7 cellular contexts compared by ENCODE assay signal in the genomic region with DNA sequence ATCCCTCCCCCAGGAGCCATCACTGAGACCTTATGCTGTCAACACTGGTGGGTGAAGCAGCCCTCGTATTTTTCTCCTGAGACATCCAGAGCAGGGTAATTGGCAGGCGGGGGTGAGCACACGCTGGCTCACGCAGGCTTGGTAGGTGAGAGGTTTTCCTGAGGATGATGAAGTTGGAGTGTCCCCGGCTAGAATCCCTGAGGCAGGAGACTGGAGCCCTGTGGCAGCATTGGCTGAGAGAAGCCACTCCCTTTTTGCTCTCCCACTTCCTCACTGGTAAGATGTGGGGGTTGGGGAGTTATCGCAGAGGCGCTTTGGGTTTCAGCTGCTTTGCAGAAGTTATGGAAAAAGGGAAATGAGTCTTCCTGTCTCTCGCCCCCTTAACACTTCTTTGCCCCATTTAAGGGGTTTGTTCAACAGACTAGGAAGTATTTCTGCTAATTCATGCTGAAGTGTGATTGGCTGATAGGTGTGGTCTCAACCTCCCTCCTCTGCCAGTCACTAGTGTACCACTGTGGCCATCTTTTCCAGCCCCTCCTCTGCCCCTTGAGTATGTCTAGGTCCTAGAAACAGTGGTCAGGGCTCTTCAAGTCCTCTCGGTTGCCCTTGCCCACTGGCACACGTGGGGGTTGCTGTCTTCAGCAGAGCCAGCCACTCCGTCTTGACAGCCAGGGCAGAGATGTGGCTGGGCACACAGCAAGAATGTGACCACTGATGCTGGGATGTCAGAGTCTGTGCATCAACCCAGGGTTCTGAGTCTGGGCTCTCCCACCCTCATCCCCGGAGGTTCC. TPM values are rescaled to one million over a fixed set of nuclear protein-coding genes. Genes with fewer than 3 reads are reported as not detected.
A peak's percentile ranks its signal among the peaks of the same experiment; 100 is the strongest.
DNase-seq lines count a peak whose midpoint lies in the region; ATAC-seq and TF ChIP-seq lines count a peak whose summit lies in the region.

No MANE protein-coding gene starts in this region.

- intact Hi-C loops in breast epithelium (cut with DNase I; ENCODE audit: low total_unique reads), result no loop called here

- no peaks in the 10 kb centered on the region for H3K27me3 ChIP-seq in breast epithelium
- H3K27me3 ChIP-seq in subcutaneous abdominal adipose tissue (ENCODE audit: control insufficient read depth in 5 of 5, insufficient read depth in 4 of 5, low read length in 5 of 5), result no peaks in the 10 kb centered on the region

- H3K9me3 ChIP-seq in breast epithelium, result no peaks in the 10 kb centered on the region
- H3K9me3 ChIP-seq in subcutaneous abdominal adipose tissue (ENCODE audit: control insufficient read depth in 5 of 5, low read length in 5 of 5), result no peaks in the 10 kb centered on the region

- H3K9ac ChIP-seq in subcutaneous abdominal adipose tissue (ENCODE audit: low read length in 5 of 5), result peak overlapping the region in 4 of 5 donors; percentile 43 to 81 (median 58)

- peaks cover 0 to 7% of the 10 kb centered on the region in 2 donors for H3K4me1 ChIP-seq in breast epithelium
- peaks cover 10 to 43% (median 38%) of the 10 kb centered on the region in 5 donors for H3K4me1 ChIP-seq in subcutaneous abdominal adipose tissue (ENCODE audit: control insufficient read depth in 5 of 5, insufficient read depth in 5 of 5, low read length in 5 of 5)

- no peak for TF ChIP-seq POLR2A in breast epithelium (IDR thresholded peaks at IDR 0.05)

- ATAC-seq in GM18861 (IDR thresholded peaks at IDR 0.05; ENCODE audit: unreplicated experiment), result peak; percentile 31
- peak; percentile 41 for ATAC-seq in HG02759 (IDR thresholded peaks at IDR 0.05; ENCODE audit: unreplicated experiment)

- DNase-seq in OCI-M2 (lab: John Stamatoyannopoulos, UW; ENCODE audit: unreplicated experiment), result peak; percentile 61
- no peak for DNase-seq in breast epithelium (ENCODE audit: low spot score in 2 of 2)
- DNase-seq in medulla oblongata (ENCODE audit: extremely low spot score), result peak; percentile 88
- DNase-seq in cerebellum (ENCODE audit: low spot score), result no peak

- H3K4me3 ChIP-seq in breast epithelium (peak overlapping the region; percentile 17 to 53 (median 25)), subcutaneous abdominal adipose tissue (ENCODE audit: low read depth in 1 of 5, low read length in 5 of 5) (peak overlapping the region; percentile 38 to 56 (median 51))

- H3K27ac ChIP-seq in breast epithelium (peak overlapping the region; percentile 76 to 90), subcutaneous abdominal adipose tissue (ENCODE audit: low read depth, low read length) (peak overlapping the region; percentile 98)

- TF ChIP-seq CTCF in breast epithelium (IDR thresholded peaks at IDR 0.05), result no peak

- H3K36me3 ChIP-seq in breast epithelium (no peaks in the 10 kb centered on the region), subcutaneous abdominal adipose tissue (ENCODE audit: control insufficient read depth in 5 of 5, insufficient read depth in 5 of 5, low read length in 5 of 5) (peaks cover 0 to 17% (median 10%) of the 10 kb centered on the region in 5 donors)

RNA-seq across cellular contexts. Expression of gene ARPC1B, which starts 5.7 kb away (rescaled TPM):
- total RNA-seq in breast epithelium (100 to 1,000 TPM; 108 to 176 (median 169) TPM), cerebellum (14.4 TPM)

RNA-seq across cellular contexts. Expression of gene PDAP1, which starts 28.2 kb away (rescaled TPM):
- total RNA-seq in breast epithelium (10 to 100 TPM; 39.4 to 86.4 (median 51.5) TPM), cerebellum (15.3 TPM)

RNA-seq across cellular contexts. Expression of gene BUD31, which starts 28.5 kb away (rescaled TPM):
- total RNA-seq in breast epithelium (10 to 100 TPM; 53.9 to 69.8 (median 65.4) TPM), cerebellum (34.9 TPM)

RNA-seq across cellular contexts. Expression of gene ARPC1A, which starts 54.5 kb away (rescaled TPM):
- 100 to 1,000 TPM; 113 to 122 (median 117) TPM for total RNA-seq in breast epithelium
- total RNA-seq in cerebellum, result 48.2 TPM

RNA-seq across cellular contexts. Expression of gene PTCD1, which starts 58.4 kb away (rescaled TPM):
- total RNA-seq in breast epithelium, result 1 to 10 TPM; 4.5 to 8.3 (median 4.9) TPM
- total RNA-seq in cerebellum, result 6.0 TPM

Comparison
In these comparisons a context has a peak if more than half of its experiments do, and no peak if none do; other contexts are left out.
1. DNase-seq: peak in OCI-M2 (single experiment) and medulla oblongata (single experiment); none in breast epithelium (0 of 2) and cerebellum (single experiment).